ENCODE assay signal across 2 cellular contexts in genomic region chr4:110636677-110637407, GRCh38.
TF ChIP-seq lines count a peak whose summit lies in the region.

No MANE protein-coding gene starts in this region.

TF ChIP-seq in GM23338, 12 proteins besides CTCF, POLR2A, EP300 and RAD21 (continued from another document):
- TF ChIP-seq ZNF462 (CRISPR knock-in tag; IDR thresholded peaks at IDR 0.05) (no peak), CREB1 (CRISPR knock-in tag; IDR thresholded peaks at IDR 0.05; ENCODE audit: low read depth) (peak; percentile 92), ZNF114 (CRISPR knock-in tag; IDR thresholded peaks at IDR 0.05) (no peak), EZH2phosphoT487 (IDR thresholded peaks at IDR 0.05; ENCODE audit: unreplicated experiment) (no peak), NANOG (IDR thresholded peaks at IDR 0.05; ENCODE audit: borderline replicate concordance) (no peak), POLR2AphosphoS5 (IDR thresholded peaks at IDR 0.05; ENCODE audit: low read depth) (no peak), ETS1 (IDR thresholded peaks at IDR 0.05) (no peak)
- TF ChIP-seq, protein P1, sequence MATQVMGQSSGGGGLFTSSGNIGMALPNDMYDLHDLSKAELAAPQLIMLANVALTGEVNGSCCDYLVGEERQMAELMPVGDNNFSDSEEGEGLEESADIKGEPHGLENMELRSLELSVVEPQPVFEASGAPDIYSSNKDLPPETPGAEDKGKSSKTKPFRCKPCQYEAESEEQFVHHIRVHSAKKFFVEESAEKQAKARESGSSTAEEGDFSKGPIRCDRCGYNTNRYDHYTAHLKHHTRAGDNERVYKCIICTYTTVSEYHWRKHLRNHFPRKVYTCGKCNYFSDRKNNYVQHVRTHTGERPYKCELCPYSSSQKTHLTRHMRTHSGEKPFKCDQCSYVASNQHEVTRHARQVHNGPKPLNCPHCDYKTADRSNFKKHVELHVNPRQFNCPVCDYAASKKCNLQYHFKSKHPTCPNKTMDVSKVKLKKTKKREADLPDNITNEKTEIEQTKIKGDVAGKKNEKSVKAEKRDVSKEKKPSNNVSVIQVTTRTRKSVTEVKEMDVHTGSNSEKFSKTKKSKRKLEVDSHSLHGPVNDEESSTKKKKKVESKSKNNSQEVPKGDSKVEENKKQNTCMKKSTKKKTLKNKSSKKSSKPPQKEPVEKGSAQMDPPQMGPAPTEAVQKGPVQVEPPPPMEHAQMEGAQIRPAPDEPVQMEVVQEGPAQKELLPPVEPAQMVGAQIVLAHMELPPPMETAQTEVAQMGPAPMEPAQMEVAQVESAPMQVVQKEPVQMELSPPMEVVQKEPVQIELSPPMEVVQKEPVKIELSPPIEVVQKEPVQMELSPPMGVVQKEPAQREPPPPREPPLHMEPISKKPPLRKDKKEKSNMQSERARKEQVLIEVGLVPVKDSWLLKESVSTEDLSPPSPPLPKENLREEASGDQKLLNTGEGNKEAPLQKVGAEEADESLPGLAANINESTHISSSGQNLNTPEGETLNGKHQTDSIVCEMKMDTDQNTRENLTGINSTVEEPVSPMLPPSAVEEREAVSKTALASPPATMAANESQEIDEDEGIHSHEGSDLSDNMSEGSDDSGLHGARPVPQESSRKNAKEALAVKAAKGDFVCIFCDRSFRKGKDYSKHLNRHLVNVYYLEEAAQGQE (IDR thresholded peaks at IDR 0.05; ENCODE audit: unreplicated experiment), result no peak

TF ChIP-seq in SK-N-SH, 30 proteins besides CTCF, POLR2A, EP300 and RAD21 (continued from another document):
- TF ChIP-seq, protein P2, sequence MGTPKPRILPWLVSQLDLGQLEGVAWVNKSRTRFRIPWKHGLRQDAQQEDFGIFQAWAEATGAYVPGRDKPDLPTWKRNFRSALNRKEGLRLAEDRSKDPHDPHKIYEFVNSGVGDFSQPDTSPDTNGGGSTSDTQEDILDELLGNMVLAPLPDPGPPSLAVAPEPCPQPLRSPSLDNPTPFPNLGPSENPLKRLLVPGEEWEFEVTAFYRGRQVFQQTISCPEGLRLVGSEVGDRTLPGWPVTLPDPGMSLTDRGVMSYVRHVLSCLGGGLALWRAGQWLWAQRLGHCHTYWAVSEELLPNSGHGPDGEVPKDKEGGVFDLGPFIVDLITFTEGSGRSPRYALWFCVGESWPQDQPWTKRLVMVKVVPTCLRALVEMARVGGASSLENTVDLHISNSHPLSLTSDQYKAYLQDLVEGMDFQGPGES (IDR thresholded peaks at IDR 0.05; ENCODE audit: low read depth, low read length), result no peak
- TF ChIP-seq RXRA (IDR thresholded peaks at IDR 0.05; ENCODE audit: borderline replicate concordance, low read depth) (no peak), MAX (IDR thresholded peaks at IDR 0.05; ENCODE audit: low read depth) (no peak), GATA2 (CRISPR knock-in tag; IDR thresholded peaks at IDR 0.05) (no peak), RCOR1 (IDR thresholded peaks at IDR 0.05; ENCODE audit: low read length) (no peak), FOSL2 (IDR thresholded peaks at IDR 0.05; ENCODE audit: borderline replicate concordance, low read depth) (no peak), SIN3A (IDR thresholded peaks at IDR 0.05; ENCODE audit: borderline replicate concordance, low read depth, low read length) (no peak), NRF1 (IDR thresholded peaks at IDR 0.05; ENCODE audit: low read depth, low read length) (no peak)
